Comparison of ENCODE assay signal across 10 cellular contexts in genomic region chr13:73924607-73925006, GRCh38.
A peak's percentile ranks its signal among the peaks of the same experiment; 100 is the strongest.
DNase-seq lines count a peak whose midpoint lies in the region; ATAC-seq, FAIRE-seq and TF ChIP-seq lines count a peak whose summit lies in the region.
"Had no signal": no experiment of that assay in that cellular context is flagged by ENCODE, and none has a peak within 500 bp of the region (broad histone marks: within the 10 kb centered on the region; RNA-seq: fewer than 3 reads in every experiment).

No MANE protein-coding gene starts in this region.

- H3K4me1 Mint-ChIP-seq in central memory CD8-positive, alpha-beta T cell = peaks cover 88% of the 10 kb centered on the region

- DNase-seq in central memory CD8-positive, alpha-beta T cell (ENCODE audit: low spot score in 2 of 2) = no peak
- DNase-seq in NCI-H748 (lab: John Stamatoyannopoulos, UW; ENCODE audit: unreplicated experiment) (no peak), KBM-7 (no peak), kidney (no peak)
- no peak for DNase-seq in activated effector memory CD4-positive, alpha-beta T cell treated with anti-CD3 and anti-CD28 coated beads, Interleukin-2, amount 50 U/mL, for 16 hours
- DNase-seq: left ventricle myocardium superior had no signal

- ATAC-seq in GM18520 (IDR thresholded peaks at IDR 0.05; ENCODE audit: unreplicated experiment) (peak; percentile 80), GM21390 (IDR thresholded peaks at IDR 0.05; ENCODE audit: unreplicated experiment) (peak; percentile 90), HG03103 (IDR thresholded peaks at IDR 0.05; ENCODE audit: low read depth, unreplicated experiment) (peak; percentile 92)
- no peak for ATAC-seq in central memory CD8-positive, alpha-beta T cell (replicated peaks; ENCODE audit: extremely low read depth, poor library complexity, severe bottlenecking)
- ATAC-seq: left ventricle myocardium superior had no signal

- peak overlapping the region; percentile 27 for H3K4me3 Mint-ChIP-seq in central memory CD8-positive, alpha-beta T cell

- H3K27me3 Mint-ChIP-seq in central memory CD8-positive, alpha-beta T cell = no peaks in the 10 kb centered on the region

- peaks cover 17% of the 10 kb centered on the region for H3K36me3 Mint-ChIP-seq in central memory CD8-positive, alpha-beta T cell (ENCODE audit: insufficient read depth)

- no peaks in the 10 kb centered on the region for H3K36me3 ChIP-seq in kidney (ENCODE audit: control insufficient read depth in 1 of 2, insufficient read depth in 2 of 2, low read length in 2 of 2)
- H3K36me3 ChIP-seq: right atrium auricular region had no signal

- H3K9me3 ChIP-seq in kidney (ENCODE audit: control insufficient read depth in 1 of 2, low read length in 2 of 2) = no peaks in the 10 kb centered on the region
- H3K9me3 ChIP-seq: right atrium auricular region had no signal

- no peak for FAIRE-seq in kidney (lab: Jason Lieb, UNC)

- peak overlapping the region; percentile 66 for H3K27ac Mint-ChIP-seq in central memory CD8-positive, alpha-beta T cell (ENCODE audit: low read depth)

- in situ Hi-C loops in KBM-7 (cut with MboI; ENCODE audit: low pct_unique_long_range_greater_than_20kb, low sequenced_read_pairs) = no loop called here

- H3K4me1 ChIP-seq in kidney (ENCODE audit: control insufficient read depth in 1 of 2, insufficient read depth in 1 of 2, low read depth in 1 of 2, low read length in 2 of 2) = no peaks in the 10 kb centered on the region
- H3K4me1 ChIP-seq: right atrium auricular region had no signal

- no peak overlapping the region for H3K9ac ChIP-seq in kidney (ENCODE audit: low read length in 2 of 2)

- H3K4me3 ChIP-seq in kidney (ENCODE audit: low read length in 2 of 2) = no peak overlapping the region
- H3K4me3 ChIP-seq: right atrium auricular region had no signal

- no peak for TF ChIP-seq CTCF in kidney (IDR thresholded peaks at IDR 0.05; ENCODE audit: borderline replicate concordance, extremely low read depth, insufficient read depth)

- H3K27ac ChIP-seq in kidney (ENCODE audit: low read depth in 2 of 2, low read length in 2 of 2) = no peak overlapping the region
- H3K27ac ChIP-seq: right atrium auricular region had no signal

- intact Hi-C loops in kidney (cut with DNase I) = no loop called here

- H3K9me3 Mint-ChIP-seq in central memory CD8-positive, alpha-beta T cell = no peaks in the 10 kb centered on the region
